Comparison of ENCODE assay signal across 1 cellular context in the genomic region with DNA sequence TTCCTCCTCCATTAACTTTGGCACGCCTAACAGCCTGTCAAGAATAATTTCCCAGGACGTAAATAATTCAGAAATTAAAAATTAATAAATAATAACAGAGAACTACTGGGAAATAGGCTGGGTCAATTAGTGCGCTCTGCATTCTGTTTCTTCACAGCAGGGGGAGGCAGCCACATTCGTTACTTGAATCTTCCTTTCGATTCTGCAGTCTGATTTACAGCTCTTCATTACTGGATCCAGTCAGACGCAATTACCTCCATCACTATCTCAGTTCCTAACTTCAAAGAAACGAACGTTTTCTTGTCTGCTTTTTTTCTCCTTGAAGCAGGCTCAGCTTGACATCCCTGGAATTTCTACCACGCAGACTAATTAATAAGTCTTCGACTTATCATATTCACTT.
TF ChIP-seq lines count a peak whose summit lies in the region.

No MANE protein-coding gene starts in this region.

TF ChIP-seq in SK-N-SH, 30 proteins besides CTCF, POLR2A, EP300 and RAD21 (continued from another document):
- TF ChIP-seq CHD2 (IDR thresholded peaks at IDR 0.05; ENCODE audit: low read length, partially characterized antibody) (no peak), ELF1 (IDR thresholded peaks at IDR 0.05) (no peak), TEAD4 (IDR thresholded peaks at IDR 0.05; ENCODE audit: borderline replicate concordance, insufficient read depth) (no peak), TCF12 (IDR thresholded peaks at IDR 0.05) (no peak), POLR2AphosphoS5 (IDR thresholded peaks at IDR 0.05; ENCODE audit: low read depth, low read length) (no peak)
- TF ChIP-seq, protein P1, sequence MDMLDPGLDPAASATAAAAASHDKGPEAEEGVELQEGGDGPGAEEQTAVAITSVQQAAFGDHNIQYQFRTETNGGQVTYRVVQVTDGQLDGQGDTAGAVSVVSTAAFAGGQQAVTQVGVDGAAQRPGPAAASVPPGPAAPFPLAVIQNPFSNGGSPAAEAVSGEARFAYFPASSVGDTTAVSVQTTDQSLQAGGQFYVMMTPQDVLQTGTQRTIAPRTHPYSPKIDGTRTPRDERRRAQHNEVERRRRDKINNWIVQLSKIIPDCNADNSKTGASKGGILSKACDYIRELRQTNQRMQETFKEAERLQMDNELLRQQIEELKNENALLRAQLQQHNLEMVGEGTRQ (IDR thresholded peaks at IDR 0.05; ENCODE audit: borderline replicate concordance, low read depth, low read length): no peak
- TF ChIP-seq, protein P2, sequence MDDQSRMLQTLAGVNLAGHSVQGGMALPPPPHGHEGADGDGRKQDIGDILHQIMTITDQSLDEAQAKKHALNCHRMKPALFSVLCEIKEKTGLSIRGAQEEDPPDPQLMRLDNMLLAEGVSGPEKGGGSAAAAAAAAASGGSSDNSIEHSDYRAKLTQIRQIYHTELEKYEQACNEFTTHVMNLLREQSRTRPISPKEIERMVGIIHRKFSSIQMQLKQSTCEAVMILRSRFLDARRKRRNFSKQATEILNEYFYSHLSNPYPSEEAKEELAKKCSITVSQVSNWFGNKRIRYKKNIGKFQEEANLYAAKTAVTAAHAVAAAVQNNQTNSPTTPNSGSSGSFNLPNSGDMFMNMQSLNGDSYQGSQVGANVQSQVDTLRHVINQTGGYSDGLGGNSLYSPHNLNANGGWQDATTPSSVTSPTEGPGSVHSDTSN (IDR thresholded peaks at IDR 0.05): no peak
